ENCODE assay signal across 26 cellular contexts in genomic region chr3:106820726-106821362, GRCh38.
"Had no signal": no experiment of that assay in that cellular context is flagged by ENCODE, and none has a peak within 500 bp of the region (broad histone marks: within the 10 kb centered on the region; RNA-seq: fewer than 3 reads in every experiment).

No MANE protein-coding gene starts in this region.

- H3K4me3 ChIP-seq: heart left ventricle, neural progenitor cell, right lobe of liver, thoracic aorta, uterus had no signal

- H3K9me3 ChIP-seq: heart left ventricle, right lobe of liver, thoracic aorta, uterus had no signal

- H3K9me3 Mint-ChIP-seq: activated CD4-positive, alpha-beta T cell treated with anti-CD3 and anti-CD28 coated beads, Interleukin-2, amount 10 ng/mL, durations not matched to agents 7 days and 5 days; activated naive CD4-positive, alpha-beta T cell treated with anti-CD3 and anti-CD28 coated beads, Interleukin-2, amount 10 ng/mL, durations not matched to agents 7 days and 5 days; activated T-cell treated with anti-CD3 and anti-CD28 coated beads, Interleukin-2, amount 50 U/mL, for 24 hours; memory B cell; naive thymus-derived CD8-positive, alpha-beta T cell; neural progenitor cell had no signal

- H2AFZ ChIP-seq: neural progenitor cell had no signal

- H3K27me3 Mint-ChIP-seq: activated CD4-positive, alpha-beta T cell treated with anti-CD3 and anti-CD28 coated beads, Interleukin-2, amount 10 ng/mL, durations not matched to agents 7 days and 5 days; activated naive CD4-positive, alpha-beta T cell treated with anti-CD3 and anti-CD28 coated beads, Interleukin-2, amount 10 ng/mL, durations not matched to agents 7 days and 5 days; activated T-cell treated with anti-CD3 and anti-CD28 coated beads, Interleukin-2, amount 50 U/mL, for 24 hours; dendritic cell treated with granulocyte-macrophage colony-stimulating factor and Interleukin-4, amounts not matched to agents 40 ng/mL and 50 ng/mL, for 4 days had no signal

- H3K4me1 ChIP-seq: right lobe of liver, uterus had no signal

- H3K4me1 Mint-ChIP-seq: activated CD4-positive, alpha-beta memory T cell treated with anti-CD3 and anti-CD28 coated beads, Interleukin-2, amount 10 ng/mL, durations not matched to agents 7 days and 5 days; activated naive CD4-positive, alpha-beta T cell treated with anti-CD3 and anti-CD28 coated beads, Interleukin-2, amount 10 ng/mL, durations not matched to agents 7 days and 5 days; memory B cell; naive thymus-derived CD8-positive, alpha-beta T cell had no signal

- H3K27ac Mint-ChIP-seq: activated CD4-positive, alpha-beta memory T cell treated with anti-CD3 and anti-CD28 coated beads, Interleukin-2, amount 10 ng/mL, durations not matched to agents 7 days and 5 days; activated CD4-positive, alpha-beta T cell treated with anti-CD3 and anti-CD28 coated beads, Interleukin-2, amount 10 ng/mL, durations not matched to agents 7 days and 5 days; activated naive CD4-positive, alpha-beta T cell treated with anti-CD3 and anti-CD28 coated beads, Interleukin-2, amount 10 ng/mL, durations not matched to agents 7 days and 5 days; activated T-cell treated with anti-CD3 and anti-CD28 coated beads, Interleukin-2, amount 50 U/mL, for 24 hours; dendritic cell treated with granulocyte-macrophage colony-stimulating factor and Interleukin-4, amounts not matched to agents 40 ng/mL and 50 ng/mL, for 4 days; endodermal cell; immature natural killer cell; memory B cell; naive thymus-derived CD8-positive, alpha-beta T cell; neural progenitor cell had no signal

- H3K27me3 ChIP-seq: heart left ventricle, neural progenitor cell, right lobe of liver, uterus had no signal

- H3K27ac ChIP-seq: heart left ventricle, neural progenitor cell, right lobe of liver, thoracic aorta, uterus had no signal

- DNase-seq: activated CD4-positive, alpha-beta memory T cell treated with anti-CD3 and anti-CD28 coated beads, Interleukin-2, amount 10 ng/mL, durations not matched to agents 7 days and 5 days; activated CD4-positive, alpha-beta T cell treated with anti-CD3 and anti-CD28 coated beads, Interleukin-2, amount 10 ng/mL, durations not matched to agents 7 days and 5 days; activated CD4-positive, CD25-positive, alpha-beta regulatory T cell treated with anti-CD3 and anti-CD28 coated beads, Interleukin-2, amount 50 U/mL, for 72 hours; activated CD8-positive, alpha-beta memory T cell treated with anti-CD3 and anti-CD28 coated beads, Interleukin-2, amount 50 U/mL, for 48 hours; activated gamma-delta T cell; activated naive CD4-positive, alpha-beta T cell treated with anti-CD3 and anti-CD28 coated beads, Interleukin-2, amount 10 ng/mL, durations not matched to agents 7 days and 5 days; activated T-cell treated with anti-CD3 and anti-CD28 coated beads, Interleukin-2, amount 50 U/mL, for 24 hours; amniotic stem cell; caudate nucleus; endodermal cell; foreskin fibroblast; heart left ventricle; hypothalamus; immature natural killer cell; naive thymus-derived CD8-positive, alpha-beta T cell; stimulated activated CD4-positive, alpha-beta T cell treated with anti-CD3 and anti-CD28 coated beads, Interleukin-2, amount 100 ng/mL, for 48 hours; stimulated activated naive CD8-positive, alpha-beta T cell treated with anti-CD3 and anti-CD28 coated beads, Interleukin-15, Interleukin-2, amounts not matched to agents 100 U/mL and 50 U/mL, for 24 hours; T-helper 2 cell; trophoblast cell; uterus had no signal

- H3K36me3 Mint-ChIP-seq: activated naive CD4-positive, alpha-beta T cell treated with anti-CD3 and anti-CD28 coated beads, Interleukin-2, amount 10 ng/mL, durations not matched to agents 7 days and 5 days; immature natural killer cell; memory B cell; naive thymus-derived CD8-positive, alpha-beta T cell; neural progenitor cell had no signal

- H3K4me3 Mint-ChIP-seq: activated CD4-positive, alpha-beta memory T cell treated with anti-CD3 and anti-CD28 coated beads, Interleukin-2, amount 10 ng/mL, durations not matched to agents 7 days and 5 days; activated CD4-positive, alpha-beta T cell treated with anti-CD3 and anti-CD28 coated beads, Interleukin-2, amount 10 ng/mL, durations not matched to agents 7 days and 5 days; activated naive CD4-positive, alpha-beta T cell treated with anti-CD3 and anti-CD28 coated beads, Interleukin-2, amount 10 ng/mL, durations not matched to agents 7 days and 5 days; activated T-cell treated with anti-CD3 and anti-CD28 coated beads, Interleukin-2, amount 50 U/mL, for 24 hours; dendritic cell treated with granulocyte-macrophage colony-stimulating factor and Interleukin-4, amounts not matched to agents 40 ng/mL and 50 ng/mL, for 4 days; endodermal cell; immature natural killer cell; memory B cell; naive thymus-derived CD8-positive, alpha-beta T cell; neural progenitor cell had no signal

- H3K4me2 ChIP-seq: neural progenitor cell had no signal

- ATAC-seq: esophagus mucosa; heart left ventricle; naive thymus-derived CD8-positive, alpha-beta T cell; right lobe of liver; stimulated activated naive CD8-positive, alpha-beta T cell treated with anti-CD3 and anti-CD28 coated beads, Interleukin-15, Interleukin-2, amounts not matched to agents 100 U/mL and 50 U/mL, for 24 hours had no signal

- H3K36me3 ChIP-seq: heart left ventricle, neural progenitor cell, right lobe of liver, thoracic aorta, uterus had no signal

- H3K9ac ChIP-seq: neural progenitor cell had no signal
